ENCODE assay signal across 8 cellular contexts in the genomic region with DNA sequence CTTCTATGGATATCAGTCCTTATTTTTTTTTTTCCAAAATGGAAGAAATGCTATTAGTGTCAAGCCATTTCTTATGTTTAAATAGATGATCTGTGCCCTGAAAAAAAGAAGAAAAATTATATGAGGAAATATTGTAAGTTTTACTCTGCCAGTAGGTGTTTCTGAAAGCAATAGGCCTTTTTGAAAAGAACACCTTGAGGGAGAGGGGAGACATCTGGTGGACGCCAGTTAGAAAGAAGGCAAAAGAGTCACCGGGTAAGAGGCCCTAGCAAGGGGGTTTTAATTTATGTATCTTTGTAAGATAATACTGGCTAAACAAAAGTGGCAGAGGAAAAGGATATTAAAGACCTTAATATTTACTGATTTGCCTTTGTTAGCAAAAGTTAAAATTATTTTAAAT. TPM values are rescaled to one million over a fixed set of nuclear protein-coding genes. Genes with fewer than 3 reads are reported as not detected.
DNase-seq lines count a peak whose midpoint lies in the region; ATAC-seq, FAIRE-seq and TF ChIP-seq lines count a peak whose summit lies in the region.

No MANE protein-coding gene starts in this region.

- TF ChIP-seq CTCF in Caco-2 (IDR thresholded peaks at IDR 0.05; ENCODE audit: insufficient read depth in 1 of 2, low read depth in 1 of 2, low read length in 1 of 2, severe bottlenecking in 1 of 2, unreplicated experiment in 1 of 2) (peak; percentile 53), HFFc6 (IDR thresholded peaks at IDR 0.05) (peak; percentile 56)

- H3K4me1 ChIP-seq in Caco-2, result no peaks in the 10 kb centered on the region

- peak; percentile 37 to 42 for DNase-seq in Caco-2
- no peak for DNase-seq in HFFc6
- peak; percentile 12 for DNase-seq in RPMI8226
- DNase-seq in stimulated activated CD4-positive, alpha-beta T cell treated with anti-CD3 and anti-CD28 coated beads, Interleukin-4, amount 100 ng/mL, for 24 hours, result no peak
- DNase-seq in activated CD8-positive, alpha-beta memory T cell treated with anti-CD3 and anti-CD28 coated beads, Interleukin-2, amount 10 ng/mL, durations not matched to agents 7 days and 5 days, result no peak
- DNase-seq in Right ventricle myocardium superior, result no peak

- no TSS peak for BruUV-seq in Caco-2 (replicated peaks; lab: Mats Ljungman, UMichigan)

- POLR2A ChIA-PET in Caco-2 (lab: Charles Lee), result no interaction called here

- H3K36me3 Mint-ChIP-seq in Caco-2 (ENCODE audit: insufficient read depth, unreplicated experiment) (no peaks in the 10 kb centered on the region), HFFc6 (ENCODE audit: low read depth) (no peaks in the 10 kb centered on the region)
- no peaks in the 10 kb centered on the region for H3K36me3 Mint-ChIP-seq in activated CD8-positive, alpha-beta memory T cell treated with anti-CD3 and anti-CD28 coated beads, Interleukin-2, amount 10 ng/mL, durations not matched to agents 7 days and 5 days

- CTCF ChIA-PET in Caco-2 (lab: Charles Lee), result no interaction called here
- CTCF ChIA-PET in activated CD8-positive, alpha-beta memory T cell treated with anti-CD3 and anti-CD28 coated beads, Interleukin-2, amount 10 ng/mL, durations not matched to agents 7 days and 5 days (lab: Charles Lee), result no interaction called here

- peak; percentile 5 for FAIRE-seq in islet of Langerhans (lab: Jason Lieb, UNC)

- ATAC-seq in activated CD8-positive, alpha-beta memory T cell treated with anti-CD3 and anti-CD28 coated beads, Interleukin-2, amount 10 ng/mL, durations not matched to agents 7 days and 5 days, result no peak
- no peak for ATAC-seq in GM19328 (IDR thresholded peaks at IDR 0.05; ENCODE audit: unreplicated experiment)
- ATAC-seq in Right ventricle myocardium superior (ENCODE audit: poor library complexity), result no peak

- H3K4me1 Mint-ChIP-seq in Caco-2 (ENCODE audit: low read depth, unreplicated experiment) (no peaks in the 10 kb centered on the region), HFFc6 (ENCODE audit: low read depth) (no peaks in the 10 kb centered on the region)
- no peaks in the 10 kb centered on the region for H3K4me1 Mint-ChIP-seq in activated CD8-positive, alpha-beta memory T cell treated with anti-CD3 and anti-CD28 coated beads, Interleukin-2, amount 10 ng/mL, durations not matched to agents 7 days and 5 days

- H3K27ac Mint-ChIP-seq in Caco-2 (ENCODE audit: unreplicated experiment), result no peak overlapping the region
- H3K27ac Mint-ChIP-seq in HFFc6, result no peak overlapping the region
- H3K27ac Mint-ChIP-seq in activated CD8-positive, alpha-beta memory T cell treated with anti-CD3 and anti-CD28 coated beads, Interleukin-2, amount 10 ng/mL, durations not matched to agents 7 days and 5 days, result no peak overlapping the region

- H3K27me3 ChIP-seq in Caco-2 (replicated peaks; ENCODE audit: control insufficient read depth, insufficient read depth, low read length), result no peaks in the 10 kb centered on the region

- no peaks in the 10 kb centered on the region for H3K36me3 ChIP-seq in Caco-2 (ENCODE audit: control insufficient read depth, insufficient read depth, low read length)

- H3K9me3 Mint-ChIP-seq in Caco-2 (ENCODE audit: unreplicated experiment), result no peaks in the 10 kb centered on the region
- no peaks in the 10 kb centered on the region for H3K9me3 Mint-ChIP-seq in HFFc6
- H3K9me3 Mint-ChIP-seq in activated CD8-positive, alpha-beta memory T cell treated with anti-CD3 and anti-CD28 coated beads, Interleukin-2, amount 10 ng/mL, durations not matched to agents 7 days and 5 days (ENCODE audit: low read depth), result no peaks in the 10 kb centered on the region

- H3K4me3 Mint-ChIP-seq in Caco-2 (ENCODE audit: unreplicated experiment) (no peak overlapping the region), HFFc6 (no peak overlapping the region)
- H3K4me3 Mint-ChIP-seq in activated CD8-positive, alpha-beta memory T cell treated with anti-CD3 and anti-CD28 coated beads, Interleukin-2, amount 10 ng/mL, durations not matched to agents 7 days and 5 days, result no peak overlapping the region

- intact Hi-C loops in Caco-2 (cut with micrococcal nuclease; ENCODE audit: unreplicated experiment) (loop anchor here (1.0 kb wide), 1 partner anchor 203 kb away; no protein-coding TSS in a partner anchor), Right ventricle myocardium superior (cut with DNase I) (no loop called here)

- no peaks in the 10 kb centered on the region for H3K9me3 ChIP-seq in Caco-2

- no peak overlapping the region for H3K4me3 ChIP-seq in Caco-2 (ENCODE audit: low read depth, low read length)

- no peaks in the 10 kb centered on the region for H3K27me3 Mint-ChIP-seq in Caco-2 (ENCODE audit: insufficient read depth, unreplicated experiment)
- H3K27me3 Mint-ChIP-seq in HFFc6 (ENCODE audit: insufficient read depth), result peaks cover 8% of the 10 kb centered on the region
- peaks cover 28% of the 10 kb centered on the region for H3K27me3 Mint-ChIP-seq in activated CD8-positive, alpha-beta memory T cell treated with anti-CD3 and anti-CD28 coated beads, Interleukin-2, amount 10 ng/mL, durations not matched to agents 7 days and 5 days

RNA-seq across cellular contexts. Expression of a gene that starts 56.1 kb away (rescaled TPM):
- total RNA-seq in Caco-2 (2022) (not detected in 2 replicates), Right ventricle myocardium superior (not detected)
- total RNA-seq in HFFc6 (2021; fragmentation: NEBNext Ultra II Directional; extraction: Animal tissue kit (Norgen Biotek cat#: 25700)), result not detected
- not detected for total RNA-seq in activated CD8-positive, alpha-beta memory T cell treated with anti-CD3 and anti-CD28 coated beads, Interleukin-2, amount 10 ng/mL, durations not matched to agents 7 days and 5 days

Comparison
In these comparisons a context has a peak if more than half of its experiments do, and no peak if none do; other contexts are left out.
1. DNase-seq: peak in Caco-2 (2 of 2) and RPMI8226 (single experiment); none in HFFc6 (single experiment), stimulated activated CD4-positive, alpha-beta T cell treated with anti-CD3 and anti-CD28 coated beads, Interleukin-4, amount 100 ng/mL, for 24 hours (single experiment), activated CD8-positive, alpha-beta memory T cell treated with anti-CD3 and anti-CD28 coated beads, Interleukin-2, amount 10 ng/mL, durations not matched to agents 7 days and 5 days (single experiment) and Right ventricle myocardium superior (single experiment).